18 cellular contexts compared by ENCODE assay signal in the genomic region with DNA sequence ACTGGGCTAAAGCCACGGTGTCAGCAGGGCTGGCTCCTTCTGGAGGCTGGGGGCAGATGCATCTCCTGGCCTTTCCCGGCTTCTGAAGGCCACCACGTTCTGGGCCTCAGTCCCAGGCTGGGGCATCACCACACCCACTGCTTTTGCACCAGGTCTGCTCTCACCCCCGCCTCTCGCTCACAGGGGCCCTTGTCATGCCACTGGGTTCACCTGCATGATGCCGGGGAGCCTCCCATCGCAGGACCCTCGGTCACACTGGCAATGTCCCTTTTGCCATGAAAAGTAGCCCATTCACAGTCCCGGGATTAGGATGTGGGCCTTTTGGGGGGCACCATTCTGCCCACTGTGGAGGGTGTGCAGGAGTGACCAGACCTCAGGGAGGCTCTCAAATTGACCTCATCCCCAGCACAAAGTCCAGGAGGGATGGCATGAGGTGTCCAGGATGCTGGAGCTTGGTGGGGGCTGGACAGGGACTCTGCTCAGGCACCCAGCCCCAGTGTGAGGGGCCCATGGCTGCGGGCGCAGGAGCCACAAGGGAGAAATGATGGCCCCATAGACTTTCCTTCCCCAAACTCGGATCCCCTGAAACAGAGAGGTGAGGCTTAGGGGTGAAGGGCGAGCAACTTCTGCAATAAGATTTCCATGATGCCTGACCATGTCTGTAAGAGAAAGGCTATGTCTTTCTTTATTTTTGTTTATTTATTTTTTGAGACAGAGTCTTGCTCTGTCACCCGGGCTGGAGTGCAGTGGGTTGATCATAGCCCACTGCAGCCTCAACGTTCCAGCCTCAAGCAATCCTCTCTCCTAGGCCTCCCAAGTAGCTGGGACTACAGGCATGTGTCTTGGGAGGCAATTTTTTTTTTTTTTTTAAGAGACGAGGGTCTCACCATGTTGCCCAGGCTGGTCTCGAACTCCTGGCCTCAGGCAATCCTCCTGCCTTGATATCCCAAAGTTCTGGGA.
DNase-seq lines count a peak whose midpoint lies in the region; ATAC-seq and TF ChIP-seq lines count a peak whose summit lies in the region.
"Had no signal": no experiment of that assay in that cellular context is flagged by ENCODE, and none has a peak within 500 bp of the region (broad histone marks: within the 10 kb centered on the region; RNA-seq: fewer than 3 reads in every experiment).

No MANE protein-coding gene starts in this region.

- CTCF ChIA-PET in activated CD8-positive, alpha-beta T cell treated with anti-CD3 and anti-CD28 coated beads, Interleukin-2, amount 10 ng/mL, durations not matched to agents 7 days and 5 days (lab: Charles Lee), result no interaction called here

- H3K36me3 ChIP-seq in sigmoid colon, result no peaks in the 10 kb centered on the region
- H3K36me3 ChIP-seq: upper lobe of left lung had no signal

- H3K27me3 ChIP-seq in dorsolateral prefrontal cortex, result peaks cover 0 to 97% (median 56%) of the 10 kb centered on the region in 45 donors
- H3K27me3 ChIP-seq in sigmoid colon, result no peaks in the 10 kb centered on the region
- H3K27me3 ChIP-seq: upper lobe of left lung had no signal

- H3K36me3 Mint-ChIP-seq in activated CD8-positive, alpha-beta T cell treated with anti-CD3 and anti-CD28 coated beads, Interleukin-2, amount 10 ng/mL, durations not matched to agents 7 days and 5 days (ENCODE audit: low read depth), result no peaks in the 10 kb centered on the region
- H3K36me3 Mint-ChIP-seq: activated naive CD4-positive, alpha-beta T cell treated with anti-CD3 and anti-CD28 coated beads, Interleukin-2, amount 50 U/mL, for 24 hours; naive B cell; T-cell had no signal

- no peak for ATAC-seq in HG02852 (IDR thresholded peaks at IDR 0.05; ENCODE audit: unreplicated experiment)
- no peak for ATAC-seq in activated CD8-positive, alpha-beta T cell treated with anti-CD3 and anti-CD28 coated beads, Interleukin-2, amount 10 ng/mL, durations not matched to agents 7 days and 5 days

- POLR2A ChIA-PET in activated CD8-positive, alpha-beta T cell treated with anti-CD3 and anti-CD28 coated beads, Interleukin-2, amount 10 ng/mL, durations not matched to agents 7 days and 5 days (lab: Charles Lee), result no interaction called here

- H3K27ac Mint-ChIP-seq in activated CD8-positive, alpha-beta T cell treated with anti-CD3 and anti-CD28 coated beads, Interleukin-2, amount 10 ng/mL, durations not matched to agents 7 days and 5 days, result no peak overlapping the region
- H3K27ac Mint-ChIP-seq: activated naive CD4-positive, alpha-beta T cell treated with anti-CD3 and anti-CD28 coated beads, Interleukin-2, amount 50 U/mL, for 24 hours; naive B cell had no signal

- TF ChIP-seq POLR2A in sigmoid colon (IDR thresholded peaks at IDR 0.05), result no peak

- peaks cover 2% of the 10 kb centered on the region for H3K4me1 Mint-ChIP-seq in activated CD8-positive, alpha-beta T cell treated with anti-CD3 and anti-CD28 coated beads, Interleukin-2, amount 10 ng/mL, durations not matched to agents 7 days and 5 days (ENCODE audit: low read depth)

- no peak overlapping the region for H3K4me3 Mint-ChIP-seq in activated CD8-positive, alpha-beta T cell treated with anti-CD3 and anti-CD28 coated beads, Interleukin-2, amount 10 ng/mL, durations not matched to agents 7 days and 5 days
- H3K4me3 Mint-ChIP-seq: activated naive CD4-positive, alpha-beta T cell treated with anti-CD3 and anti-CD28 coated beads, Interleukin-2, amount 50 U/mL, for 24 hours; naive B cell; T-cell had no signal

- intact Hi-C loops in dorsolateral prefrontal cortex (cut with DNase I) (no loop called here), sigmoid colon (cut with DNase I) (no loop called here)

- H3K4me1 ChIP-seq in sigmoid colon, result no peaks in the 10 kb centered on the region

- H3K27me3 Mint-ChIP-seq in activated CD8-positive, alpha-beta T cell treated with anti-CD3 and anti-CD28 coated beads, Interleukin-2, amount 10 ng/mL, durations not matched to agents 7 days and 5 days (ENCODE audit: low read depth), result no peaks in the 10 kb centered on the region
- H3K27me3 Mint-ChIP-seq: activated naive CD4-positive, alpha-beta T cell treated with anti-CD3 and anti-CD28 coated beads, Interleukin-2, amount 50 U/mL, for 24 hours had no signal

- WGBS in sigmoid colon, 2 donors, result 66 to 72% methylated on average over 17 of the region's 17 CpGs

- in situ Hi-C loops in GM13977 (cut with MboI; ENCODE audit: low pct_unique_long_range_greater_than_20kb, low sequenced_read_pairs, unreplicated experiment), result no loop called here

- TF ChIP-seq CTCF in GM13977 (IDR thresholded peaks at IDR 0.05; ENCODE audit: extremely low read depth, insufficient read depth, missing control alignments) (no peak), dorsolateral prefrontal cortex (IDR thresholded peaks at IDR 0.05 in 54 of 56, conservative IDR thresholded peaks at IDR 0.05 in 2 of 56; ENCODE audit: low read depth in 1 of 56, partially characterized antibody in 56 of 56) (no peak), sigmoid colon (IDR thresholded peaks at IDR 0.05) (no peak)

- peak; percentile 62 for DNase-seq in activated effector memory CD4-positive, alpha-beta T cell treated with anti-CD3 and anti-CD28 coated beads, Interleukin-2, amount 50 U/mL, for 16 hours
- DNase-seq in activated effector memory CD4-positive, alpha-beta T cell treated with Interleukin-2 at 50 U/mL for 16 hours, result no peak
- DNase-seq in GM13977 (ENCODE audit: low spot score) (peak; percentile 28), dorsolateral prefrontal cortex (peak in 6 of 10 donors; percentile 10 to 53 (median 38)), sigmoid colon (peak; percentile 66), cerebellum (ENCODE audit: low spot score) (no peak)
- no peak for DNase-seq in activated CD8-positive, alpha-beta T cell treated with anti-CD3 and anti-CD28 coated beads, Interleukin-2, amount 10 ng/mL, durations not matched to agents 7 days and 5 days
- DNase-seq: ACHN; naive B cell; NK-92 treated with Interleukin-12 subunit alpha and Interleukin-12 subunit beta, amount 100 ng/mL, for 24 hours; stimulated activated CD4-positive, alpha-beta T cell treated with anti-CD3 and anti-CD28 coated beads, Interleukin-12 subunit alpha, Interleukin-12 subunit beta, amount 100 ng/mL, for 4 hours; stimulated activated naive CD4-positive, alpha-beta T cell had no signal

- H3K4me3 ChIP-seq in dorsolateral prefrontal cortex (no peak overlapping the region), sigmoid colon (no peak overlapping the region)
- H3K4me3 ChIP-seq: coronary artery, upper lobe of left lung had no signal

- H3K9me3 Mint-ChIP-seq in activated CD8-positive, alpha-beta T cell treated with anti-CD3 and anti-CD28 coated beads, Interleukin-2, amount 10 ng/mL, durations not matched to agents 7 days and 5 days (ENCODE audit: insufficient read depth), result no peaks in the 10 kb centered on the region
- H3K9me3 Mint-ChIP-seq: activated naive CD4-positive, alpha-beta T cell treated with anti-CD3 and anti-CD28 coated beads, Interleukin-2, amount 50 U/mL, for 24 hours; T-cell had no signal

- peaks cover 0 to 23% (median 0%) of the 10 kb centered on the region in 4 donors for H3K9me3 ChIP-seq in sigmoid colon
- H3K9me3 ChIP-seq: upper lobe of left lung had no signal

- H3K27ac ChIP-seq in dorsolateral prefrontal cortex, result no peak overlapping the region
- no peak overlapping the region for H3K27ac ChIP-seq in sigmoid colon
- H3K27ac ChIP-seq: coronary artery, epithelial cell of prostate, upper lobe of left lung had no signal

- TF ChIP-seq EP300 in sigmoid colon (IDR thresholded peaks at IDR 0.05), result no peak

Comparison
In these comparisons a context has a peak if more than half of its experiments do, and no peak if none do; other contexts are left out.
1. DNase-seq: peak in activated effector memory CD4-positive, alpha-beta T cell treated with anti-CD3 and anti-CD28 coated beads, Interleukin-2, amount 50 U/mL, for 16 hours (single experiment), GM13977 (single experiment), dorsolateral prefrontal cortex (6 of 10) and sigmoid colon (single experiment); none in activated effector memory CD4-positive, alpha-beta T cell treated with Interleukin-2 at 50 U/mL for 16 hours (single experiment), activated CD8-positive, alpha-beta T cell treated with anti-CD3 and anti-CD28 coated beads, Interleukin-2, amount 10 ng/mL, durations not matched to agents 7 days and 5 days (single experiment) and cerebellum (single experiment).